ENCODE assay signal across 13 cellular contexts in the genomic region with DNA sequence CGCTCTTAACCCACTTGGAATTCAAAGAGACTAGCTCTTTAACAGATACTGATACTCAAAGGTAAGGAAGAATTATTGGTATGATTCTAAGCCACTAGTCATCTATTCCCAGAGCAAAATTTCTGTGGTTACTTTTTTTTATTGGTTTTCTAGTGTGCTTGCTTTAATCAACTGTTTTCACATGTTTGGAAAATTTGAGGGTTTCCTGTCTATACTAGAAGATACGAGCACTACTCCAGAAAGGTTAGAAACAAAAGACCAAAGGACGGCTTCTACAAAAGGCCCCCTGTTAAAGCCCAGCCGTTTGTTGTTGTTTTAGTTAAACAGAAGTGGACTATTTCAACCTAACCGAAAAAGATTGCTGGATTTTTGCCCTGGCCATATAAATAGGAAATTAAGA. TPM values are rescaled to one million over a fixed set of nuclear protein-coding genes. Genes with fewer than 3 reads are reported as not detected.
DNase-seq lines count a peak whose midpoint lies in the region; TF ChIP-seq lines count a peak whose summit lies in the region.
"Had no signal": no experiment of that assay in that cellular context is flagged by ENCODE, and none has a peak within 500 bp of the region (broad histone marks: within the 10 kb centered on the region; RNA-seq: fewer than 3 reads in every experiment).

No MANE protein-coding gene starts in this region.

- H3K36me3 ChIP-seq in HEK293 (ENCODE audit: control insufficient read depth in 2 of 2, insufficient read depth in 1 of 2, low read length in 2 of 2) (no peaks in the 10 kb centered on the region), mammary epithelial cell (ENCODE audit: insufficient read depth, low read length) (peaks cover 1% of the 10 kb centered on the region)

- H3K27ac Mint-ChIP-seq in nephron, result peak overlapping the region; percentile 39 to 81 (median 59)
- H3K27ac Mint-ChIP-seq: activated CD8-positive, alpha-beta T cell treated with anti-CD3 and anti-CD28 coated beads, Interleukin-2, amount 10 ng/mL, durations not matched to agents 7 days and 5 days had no signal

- H3K9me3 ChIP-seq in HEK293 (ENCODE audit: control insufficient read depth, insufficient read depth, low read depth, low read length), result no peaks in the 10 kb centered on the region
- peaks cover 6% of the 10 kb centered on the region for H3K9me3 ChIP-seq in mammary epithelial cell (replicated peaks; ENCODE audit: insufficient read depth, low read length)

- peaks cover 9% of the 10 kb centered on the region for H3K4me1 ChIP-seq in HEK293 (ENCODE audit: control insufficient read depth, insufficient read depth, low read length)
- H3K4me1 ChIP-seq in mammary epithelial cell (ENCODE audit: insufficient read depth, low read length), result peaks cover 12% of the 10 kb centered on the region

- peak overlapping the region; percentile 28 for H3K4me2 ChIP-seq in mammary epithelial cell (ENCODE audit: insufficient read depth, low read depth, low read length)

- peaks cover 3% of the 10 kb centered on the region for H3K79me2 ChIP-seq in mammary epithelial cell (ENCODE audit: insufficient read depth, low read length)

- no peak overlapping the region for H3K4me3 Mint-ChIP-seq in nephron
- H3K4me3 Mint-ChIP-seq: activated CD8-positive, alpha-beta T cell treated with anti-CD3 and anti-CD28 coated beads, Interleukin-2, amount 10 ng/mL, durations not matched to agents 7 days and 5 days had no signal

- H3K4me1 Mint-ChIP-seq in nephron, result peaks cover 14% of the 10 kb centered on the region

- in situ Hi-C loops in mammary epithelial cell (cut with MboI; ENCODE audit: low sequenced_read_pairs in 2 of 2) (no loop called here), GM13976 (cut with MboI; ENCODE audit: low sequenced_read_pairs, unreplicated experiment) (no loop called here)

- no peak for TF ChIP-seq CTCF in HEK293 (tag by site-specific recombination; IDR thresholded peaks at IDR 0.05)
- TF ChIP-seq CTCF in mammary epithelial cell (conservative IDR thresholded peaks at IDR 0.05 in 1 of 2, IDR thresholded peaks at IDR 0.05 in 1 of 2; ENCODE audit: extremely low read depth in 1 of 2, insufficient read depth in 1 of 2, low read depth in 1 of 2, low read length in 2 of 2), result no peak
- no peak for TF ChIP-seq CTCF in nephron (IDR thresholded peaks at IDR 0.05; ENCODE audit: unreplicated experiment in 3 of 3)
- TF ChIP-seq CTCF in GM13976 (IDR thresholded peaks at IDR 0.05; ENCODE audit: borderline replicate concordance, control extremely low read depth, extremely low read depth, insufficient read depth, missing control alignments), result no peak

- no peaks in the 10 kb centered on the region for H3K27me3 Mint-ChIP-seq in nephron (ENCODE audit: low read depth)

- WGBS in mammary epithelial cell (ENCODE audit: low coverage, missing lambda C conversion rate), result 25% methylated on average over 5 of the region's 5 CpGs

- H3K4me3 ChIP-seq in HEK293 (ENCODE audit: low read depth, low read length) (no peak overlapping the region), mammary epithelial cell (replicated peaks in 1 of 3; ENCODE audit: insufficient read depth in 1 of 3, low read depth in 2 of 3, low read length in 3 of 3) (no peak overlapping the region)
- H3K4me3 ChIP-seq: lung had no signal

- POLR2A ChIA-PET in HEK293 (lab: Yijun Ruan, JAX), result no interaction called here

- peaks cover 5% of the 10 kb centered on the region for H3K36me3 Mint-ChIP-seq in nephron (ENCODE audit: low read depth)

- H3K27me3 ChIP-seq in mammary epithelial cell (ENCODE audit: insufficient read depth, low read length), result no peaks in the 10 kb centered on the region

- CTCF ChIA-PET in HEK293 (lab: Yijun Ruan, JAX), result interaction anchor here (0.5 kb wide), 1 partner anchor 1667 kb away, joined by 3 read pairs; no protein-coding TSS in a partner anchor
- CTCF ChIA-PET in mammary epithelial cell (lab: Charles Lee; ENCODE audit: low non-redundant PET), result interaction anchor here (0.6 kb wide), 1 partner anchor 102 kb away, joined by 3 read pairs; no protein-coding TSS in a partner anchor

- no peaks in the 10 kb centered on the region for H4K20me1 ChIP-seq in mammary epithelial cell (ENCODE audit: insufficient read depth, low read length)

- no peaks in the 10 kb centered on the region for H3K9me3 Mint-ChIP-seq in nephron

- no TSS peak for BruUV-seq in mammary epithelial cell (replicated peaks; lab: Mats Ljungman, UMichigan)

- intact Hi-C loops in mammary epithelial cell (cut with micrococcal nuclease), result no loop called here

- H3K27ac ChIP-seq in HEK293 (ENCODE audit: extremely low read depth, low read depth, low read length), result no peak overlapping the region
- no peak overlapping the region for H3K27ac ChIP-seq in mammary epithelial cell (ENCODE audit: insufficient read depth, low read depth, low read length)

- H3K9ac ChIP-seq in mammary epithelial cell (ENCODE audit: insufficient read depth, low read length), result no peak overlapping the region

- H2AFZ ChIP-seq in mammary epithelial cell (ENCODE audit: low read depth, low read length), result no peak overlapping the region

- DNase-seq in AG20443 (ENCODE audit: low spot score) (peak; percentile 10), mammary epithelial cell (no peak), GM13976 (ENCODE audit: low spot score) (no peak), T1000 (lab: John Stamatoyannopoulos, UW) (no peak), NCI-H226 (no peak), cerebellar nuclear complex (lab: John Stamatoyannopoulos, UW) (no peak)
- DNase-seq: activated CD8-positive, alpha-beta T cell treated with anti-CD3 and anti-CD28 coated beads, Interleukin-2, amount 10 ng/mL, durations not matched to agents 7 days and 5 days; amygdala; COR-L47; SW 1271 had no signal

- dilution Hi-C loops in mammary epithelial cell (cut with HindIII; ENCODE audit: low sequenced_read_pairs), result no loop called here

TF ChIP-seq in HEK293, 187 proteins besides CTCF, POLR2A, EP300 and RAD21:
- TF ChIP-seq ZBTB10 (tag by site-specific recombination; IDR thresholded peaks at IDR 0.05), result no peak
- peak; percentile 44; the same call in 1 of the 2 replicates for TF ChIP-seq ZNF449 (tag by site-specific recombination; IDR thresholded peaks at IDR 0.05)
TF ChIP-seq in HEK293: peak in this region for 1.

RNA-seq across cellular contexts. Expression of gene LPAR6, which starts 18.5 kb away (rescaled TPM):
- total RNA-seq in mammary epithelial cell, result 10 to 100 TPM in 1 of 2 donors, 1 to 10 TPM in 1; 7.9 to 17.2 TPM
- polyA plus RNA-seq in mammary epithelial cell, result 2.9 TPM
- 1.0 TPM for polyA minus RNA-seq in mammary epithelial cell
